14 cellular contexts compared by ENCODE assay signal in genomic region chr10:14349081-14349480, GRCh38. TPM values are rescaled to one million over a fixed set of nuclear protein-coding genes. Genes with fewer than 3 reads are reported as not detected.
DNase-seq lines count a peak whose midpoint lies in the region; ATAC-seq lines count a peak whose summit lies in the region.
"Had no signal": no experiment of that assay in that cellular context is flagged by ENCODE, and none has a peak within 500 bp of the region (broad histone marks: within the 10 kb centered on the region; RNA-seq: fewer than 3 reads in every experiment).

No MANE protein-coding gene starts in this region.

- no peaks in the 10 kb centered on the region for H3K9me3 Mint-ChIP-seq in activated T-cell treated with anti-CD3 and anti-CD28 coated beads, Interleukin-2, amount 50 U/mL, for 72 hours

- H3K27ac Mint-ChIP-seq in activated T-cell treated with anti-CD3 and anti-CD28 coated beads, Interleukin-2, amount 50 U/mL, for 72 hours: no peak overlapping the region

- H3K27me3 Mint-ChIP-seq in activated T-cell treated with anti-CD3 and anti-CD28 coated beads, Interleukin-2, amount 50 U/mL, for 72 hours (ENCODE audit: low read depth): peaks cover 33% of the 10 kb centered on the region

- no peaks in the 10 kb centered on the region for H3K4me1 Mint-ChIP-seq in activated T-cell treated with anti-CD3 and anti-CD28 coated beads, Interleukin-2, amount 50 U/mL, for 72 hours (ENCODE audit: low read depth)

- H3K4me3 Mint-ChIP-seq in activated T-cell treated with anti-CD3 and anti-CD28 coated beads, Interleukin-2, amount 50 U/mL, for 72 hours: no peak overlapping the region

- no peak for ATAC-seq in activated T-cell treated with anti-CD3 and anti-CD28 coated beads, Interleukin-2, amount 50 U/mL, for 72 hours (replicated peaks in 1 of 2)

- intact Hi-C loops in head of caudate nucleus (cut with DNase I): no loop called here
- intact Hi-C loops in posterior cingulate gyrus (cut with DNase I): no loop called here

- DNase-seq in DMS 273 (lab: John Stamatoyannopoulos, UW; ENCODE audit: unreplicated experiment) (peak; percentile 12), DMS 273 treated with DMSO at 0.1 percent for 48 hours (lab: John Stamatoyannopoulos, UW) (no peak), NCI-H69 (lab: John Stamatoyannopoulos, UW) (peak; percentile 62), head of caudate nucleus (peak in 35 of 42 donors; percentile 16 to 85 (median 50)), posterior cingulate gyrus (peak in 6 of 10 donors; percentile 33 to 86 (median 62)), kidney tubule cell (ENCODE audit: low spot score) (no peak), AG08395 (ENCODE audit: low spot score) (no peak)
- no peak for DNase-seq in activated T-cell treated with anti-CD3 and anti-CD28 coated beads, Interleukin-2, amount 50 U/mL, for 72 hours
- DNase-seq: DMS53, MG63, NCI-H1417, NCI-H2029 treated with DMSO at 0.1 percent for 48 hours, NCI-H226, SW 1271 had no signal

- H3K36me3 Mint-ChIP-seq in activated T-cell treated with anti-CD3 and anti-CD28 coated beads, Interleukin-2, amount 50 U/mL, for 72 hours (ENCODE audit: insufficient read depth in 2 of 2): no peaks in the 10 kb centered on the region

RNA-seq across cellular contexts. Expression of gene FRMD4A, which starts 18.4 kb away (rescaled TPM):
- under 1 TPM; 0.35 to 0.50 TPM for total RNA-seq in activated T-cell treated with anti-CD3 and anti-CD28 coated beads, Interleukin-2, amount 50 U/mL, for 72 hours

Comparison
In these comparisons a context has a peak if more than half of its experiments do, and no peak if none do; other contexts are left out.
1. DNase-seq: peak in DMS 273 (single experiment), NCI-H69 (single experiment), head of caudate nucleus (35 of 42) and posterior cingulate gyrus (6 of 10); none in DMS 273 treated with DMSO at 0.1 percent for 48 hours (single experiment), kidney tubule cell (single experiment), activated T-cell treated with anti-CD3 and anti-CD28 coated beads, Interleukin-2, amount 50 U/mL, for 72 hours (0 of 2) and AG08395 (single experiment).